Comparison of ENCODE assay signal across 8 cellular contexts in genomic region chr14:93207468-93208308, GRCh38. TPM values are rescaled to one million over a fixed set of nuclear protein-coding genes. Genes with fewer than 3 reads are reported as not detected.
DNase-seq lines count a peak whose midpoint lies in the region; ATAC-seq and TF ChIP-seq lines count a peak whose summit lies in the region.

No MANE protein-coding gene starts in this region.

- DNase-seq in NCI-H460 (ENCODE audit: extremely low read depth, low read depth): peak; percentile 65
- peak; percentile 37 for DNase-seq in activated naive CD8-positive, alpha-beta T cell treated with anti-CD3 and anti-CD28 coated beads for 36 hours
- DNase-seq in Right ventricle myocardium inferior (ENCODE audit: missing footprints): no peak
- peak; percentile 39 for DNase-seq in occipital lobe (lab: John Stamatoyannopoulos, UW)
- DNase-seq in GM19238 (ENCODE audit: insufficient read length, low spot score): no peak

- intact Hi-C loops in Right ventricle myocardium inferior (cut with DNase I): loop anchor here (2.0 to 5.0 kb wide), 2 partner anchors 91 to 125 kb away; partner anchors contain the start of gene BTBD7

- H3K4me1 Mint-ChIP-seq in activated naive CD8-positive, alpha-beta T cell treated with anti-CD3 and anti-CD28 coated beads for 36 hours: peaks cover 23% of the 10 kb centered on the region

- H3K9me3 Mint-ChIP-seq in activated naive CD8-positive, alpha-beta T cell treated with anti-CD3 and anti-CD28 coated beads for 36 hours: no peaks in the 10 kb centered on the region

- ATAC-seq in GM18867 (IDR thresholded peaks at IDR 0.05; ENCODE audit: unreplicated experiment): peak; percentile 37
- peak; percentile 37 for ATAC-seq in HG03095 (IDR thresholded peaks at IDR 0.05; ENCODE audit: unreplicated experiment)
- ATAC-seq in Right ventricle myocardium inferior: peak; percentile 69

- H3K27ac ChIP-seq in C4-2B: peak overlapping the region; percentile 85

- peaks cover 18% of the 10 kb centered on the region for H3K36me3 Mint-ChIP-seq in activated naive CD8-positive, alpha-beta T cell treated with anti-CD3 and anti-CD28 coated beads for 36 hours

- no peaks in the 10 kb centered on the region for H3K27me3 Mint-ChIP-seq in activated naive CD8-positive, alpha-beta T cell treated with anti-CD3 and anti-CD28 coated beads for 36 hours

- TF ChIP-seq CTCF in C4-2B (conservative IDR thresholded peaks at IDR 0.05): peak; percentile 61

- H3K27ac Mint-ChIP-seq in activated naive CD8-positive, alpha-beta T cell treated with anti-CD3 and anti-CD28 coated beads for 36 hours: peak overlapping the region; percentile 98

- H3K4me3 Mint-ChIP-seq in activated naive CD8-positive, alpha-beta T cell treated with anti-CD3 and anti-CD28 coated beads for 36 hours: peak overlapping the region; percentile 100

RNA-seq across cellular contexts. Expression of gene UBR7, which starts 0.6 kb away (rescaled TPM):
- 29.2 and 38.1 TPM in 2 replicates for total RNA-seq in NCI-H460 (2014; rRNA removed; shearing (Covaris generic))
- 29.4 and 29.5 TPM in 2 replicates for polyA plus RNA-seq in NCI-H460 (2014; cell fraction: nucleus; rRNA removed)
- 10 to 100 TPM; 41.3 to 41.6 TPM for total RNA-seq in activated naive CD8-positive, alpha-beta T cell treated with anti-CD3 and anti-CD28 coated beads for 36 hours
- total RNA-seq in Right ventricle myocardium inferior (20.5 TPM), occipital lobe (56.6 TPM)

RNA-seq across cellular contexts. Expression of gene GON7, which starts 0.8 kb away (rescaled TPM):
- total RNA-seq in NCI-H460 (2014; rRNA removed; shearing (Covaris generic)): 38.9 and 41.8 TPM in 2 replicates
- 23.1 and 31.9 TPM in 2 replicates for polyA plus RNA-seq in NCI-H460 (2014; cell fraction: nucleus; rRNA removed)
- total RNA-seq in activated naive CD8-positive, alpha-beta T cell treated with anti-CD3 and anti-CD28 coated beads for 36 hours: 10 to 100 TPM; 20.3 to 21.3 TPM
- total RNA-seq in Right ventricle myocardium inferior (15.6 TPM), occipital lobe (11.9 TPM)

RNA-seq across cellular contexts. Expression of gene LYSET, which starts 22.6 kb away (rescaled TPM):
- total RNA-seq in NCI-H460 (2014; rRNA removed; shearing (Covaris generic)): 35.3 and 40.6 TPM in 2 replicates
- 16.0 and 28.7 TPM in 2 replicates for polyA plus RNA-seq in NCI-H460 (2014; cell fraction: nucleus; rRNA removed)
- total RNA-seq in activated naive CD8-positive, alpha-beta T cell treated with anti-CD3 and anti-CD28 coated beads for 36 hours: 10 to 100 TPM; 14.3 to 14.5 TPM
- total RNA-seq in Right ventricle myocardium inferior (23.0 TPM), occipital lobe (8.6 TPM)

RNA-seq across cellular contexts. Expression of gene MOAP1, which starts 23.0 kb away (rescaled TPM):
- 60.7 and 68.4 TPM in 2 replicates for total RNA-seq in NCI-H460 (2014; rRNA removed; shearing (Covaris generic))
- polyA plus RNA-seq in NCI-H460 (2014; cell fraction: nucleus; rRNA removed): 59.1 and 65.6 TPM in 2 replicates
- 10 to 100 TPM; 16.6 to 16.7 TPM for total RNA-seq in activated naive CD8-positive, alpha-beta T cell treated with anti-CD3 and anti-CD28 coated beads for 36 hours
- total RNA-seq in Right ventricle myocardium inferior (52.5 TPM), occipital lobe (70.3 TPM)

Comparison
In these comparisons a context has a peak if more than half of its experiments do, and no peak if none do; other contexts are left out.
1. DNase-seq: peak in NCI-H460 (single experiment), activated naive CD8-positive, alpha-beta T cell treated with anti-CD3 and anti-CD28 coated beads for 36 hours (single experiment) and occipital lobe (single experiment); none in Right ventricle myocardium inferior (single experiment) and GM19238 (single experiment).
2. Peak in every context shown above with its lines, with median percentiles within 50 percentile points of each other: ATAC-seq.